ENCODE assay signal across 31 cellular contexts in genomic region chrX:151239748-151240147, GRCh38.
"Had no signal": no experiment of that assay in that cellular context is flagged by ENCODE, and none has a peak within 500 bp of the region (broad histone marks: within the 10 kb centered on the region; RNA-seq: fewer than 3 reads in every experiment).

No MANE protein-coding gene starts in this region.

- H3K27ac Mint-ChIP-seq: activated CD4-positive, alpha-beta memory T cell treated with anti-CD3 and anti-CD28 coated beads, Interleukin-2, amount 10 ng/mL, durations not matched to agents 7 days and 5 days; activated CD4-positive, alpha-beta T cell treated with anti-CD3 and anti-CD28 coated beads, Interleukin-2, amount 10 ng/mL, durations not matched to agents 7 days and 5 days; activated naive CD4-positive, alpha-beta T cell treated with anti-CD3 and anti-CD28 coated beads, Interleukin-2, amount 50 U/mL, for 24 hours; activated naive CD8-positive, alpha-beta T cell treated with anti-CD3 and anti-CD28 coated beads, Interleukin-2, amount 50 U/mL, for 24 hours; activated T-helper 17 cell treated with anti-CD3 and anti-CD28 coated beads, Interleukin-2, amount 50 U/mL, for 72 hours; effector memory CD8-positive, alpha-beta T cell; nephron; progenitor cell of endocrine pancreas; stimulated activated memory B cell treated with anti-CD40 and anti-IgM and Interleukin-4, amounts not matched to agents 10 μg/mL and 1 μg/mL and 100 μg/mL, for 72 hours; stimulated activated naive CD8-positive, alpha-beta T cell treated with anti-CD3 and anti-CD28 coated beads, Interleukin-15, amount 100 ng/mL, for 72 hours; type B pancreatic cell had no signal

- H3K4me3 ChIP-seq: gastrocnemius medialis, hepatocyte, ovary, sigmoid colon, uterus had no signal

- H3K27me3 Mint-ChIP-seq: activated CD4-positive, alpha-beta memory T cell treated with anti-CD3 and anti-CD28 coated beads, Interleukin-2, amount 10 ng/mL, durations not matched to agents 7 days and 5 days; activated CD4-positive, alpha-beta T cell treated with anti-CD3 and anti-CD28 coated beads, Interleukin-2, amount 10 ng/mL, durations not matched to agents 7 days and 5 days; progenitor cell of endocrine pancreas; stimulated activated memory B cell treated with anti-CD40 and anti-IgM and Interleukin-4, amounts not matched to agents 10 μg/mL and 1 μg/mL and 100 μg/mL, for 72 hours; type B pancreatic cell had no signal

- H3K36me3 ChIP-seq: gastrocnemius medialis, ovary, sigmoid colon, uterus had no signal

- H3K27me3 ChIP-seq: gastrocnemius medialis, hepatocyte, ovary, sigmoid colon, uterus had no signal

- H2AFZ ChIP-seq: hepatocyte had no signal

- H3K4me2 ChIP-seq: hepatocyte had no signal

- ATAC-seq: activated naive CD8-positive, alpha-beta T cell treated with anti-CD3 and anti-CD28 coated beads, Interleukin-2, amount 50 U/mL, for 24 hours; activated T-cell treated with anti-CD3 and anti-CD28 coated beads, Interleukin-2, amount 50 U/mL, for 4 hours; activated T-helper 17 cell treated with anti-CD3 and anti-CD28 coated beads, Interleukin-2, amount 50 U/mL, for 72 hours; effector memory CD8-positive, alpha-beta T cell; gastrocnemius medialis; left cardiac atrium; left ventricle myocardium superior; stimulated activated memory B cell treated with anti-CD40 and anti-IgM and Interleukin-4, amounts not matched to agents 10 μg/mL and 1 μg/mL and 100 μg/mL, for 72 hours; stimulated activated naive CD8-positive, alpha-beta T cell treated with anti-CD3 and anti-CD28 coated beads, Interleukin-15, amount 100 ng/mL, for 72 hours had no signal

- H3K4me3 Mint-ChIP-seq: activated CD4-positive, alpha-beta memory T cell treated with anti-CD3 and anti-CD28 coated beads, Interleukin-2, amount 10 ng/mL, durations not matched to agents 7 days and 5 days; activated CD4-positive, alpha-beta T cell treated with anti-CD3 and anti-CD28 coated beads, Interleukin-2, amount 10 ng/mL, durations not matched to agents 7 days and 5 days; activated naive CD4-positive, alpha-beta T cell treated with anti-CD3 and anti-CD28 coated beads, Interleukin-2, amount 50 U/mL, for 24 hours; activated naive CD8-positive, alpha-beta T cell treated with anti-CD3 and anti-CD28 coated beads, Interleukin-2, amount 50 U/mL, for 24 hours; activated T-cell treated with anti-CD3 and anti-CD28 coated beads, Interleukin-2, amount 50 U/mL, for 4 hours; activated T-helper 17 cell treated with anti-CD3 and anti-CD28 coated beads, Interleukin-2, amount 50 U/mL, for 72 hours; effector memory CD8-positive, alpha-beta T cell; nephron; stimulated activated memory B cell treated with anti-CD40 and anti-IgM and Interleukin-4, amounts not matched to agents 10 μg/mL and 1 μg/mL and 100 μg/mL, for 72 hours; stimulated activated naive CD8-positive, alpha-beta T cell treated with anti-CD3 and anti-CD28 coated beads, Interleukin-15, amount 100 ng/mL, for 72 hours; type B pancreatic cell had no signal

- H3K9me3 Mint-ChIP-seq: activated CD4-positive, alpha-beta memory T cell treated with anti-CD3 and anti-CD28 coated beads, Interleukin-2, amount 10 ng/mL, durations not matched to agents 7 days and 5 days; activated CD4-positive, alpha-beta T cell treated with anti-CD3 and anti-CD28 coated beads, Interleukin-2, amount 10 ng/mL, durations not matched to agents 7 days and 5 days; activated naive CD4-positive, alpha-beta T cell treated with anti-CD3 and anti-CD28 coated beads, Interleukin-2, amount 50 U/mL, for 24 hours; activated naive CD8-positive, alpha-beta T cell treated with anti-CD3 and anti-CD28 coated beads, Interleukin-2, amount 50 U/mL, for 24 hours; activated T-cell treated with anti-CD3 and anti-CD28 coated beads, Interleukin-2, amount 50 U/mL, for 4 hours; activated T-helper 17 cell treated with anti-CD3 and anti-CD28 coated beads, Interleukin-2, amount 50 U/mL, for 72 hours; effector memory CD8-positive, alpha-beta T cell; stimulated activated naive CD8-positive, alpha-beta T cell treated with anti-CD3 and anti-CD28 coated beads, Interleukin-15, amount 100 ng/mL, for 72 hours; type B pancreatic cell had no signal

- H3K4me1 Mint-ChIP-seq: activated CD4-positive, alpha-beta memory T cell treated with anti-CD3 and anti-CD28 coated beads, Interleukin-2, amount 10 ng/mL, durations not matched to agents 7 days and 5 days; activated CD4-positive, alpha-beta T cell treated with anti-CD3 and anti-CD28 coated beads, Interleukin-2, amount 10 ng/mL, durations not matched to agents 7 days and 5 days; activated naive CD4-positive, alpha-beta T cell treated with anti-CD3 and anti-CD28 coated beads, Interleukin-2, amount 50 U/mL, for 24 hours; activated naive CD8-positive, alpha-beta T cell treated with anti-CD3 and anti-CD28 coated beads, Interleukin-2, amount 50 U/mL, for 24 hours; activated T-helper 17 cell treated with anti-CD3 and anti-CD28 coated beads, Interleukin-2, amount 50 U/mL, for 72 hours; nephron; stimulated activated memory B cell treated with anti-CD40 and anti-IgM and Interleukin-4, amounts not matched to agents 10 μg/mL and 1 μg/mL and 100 μg/mL, for 72 hours; stimulated activated naive CD8-positive, alpha-beta T cell treated with anti-CD3 and anti-CD28 coated beads, Interleukin-15, amount 100 ng/mL, for 72 hours had no signal

- H3K9me3 ChIP-seq: gastrocnemius medialis, ovary, sigmoid colon, uterus had no signal

- H3K79me2 ChIP-seq: hepatocyte had no signal

- H3K27ac ChIP-seq: gastrocnemius medialis, hepatocyte, ovary, sigmoid colon, uterus had no signal

- H3K36me3 Mint-ChIP-seq: activated naive CD4-positive, alpha-beta T cell treated with anti-CD3 and anti-CD28 coated beads, Interleukin-2, amount 50 U/mL, for 24 hours; stimulated activated memory B cell treated with anti-CD40 and anti-IgM and Interleukin-4, amounts not matched to agents 10 μg/mL and 1 μg/mL and 100 μg/mL, for 72 hours; type B pancreatic cell had no signal

- H3K4me1 ChIP-seq: gastrocnemius medialis, sigmoid colon, uterus had no signal

- DNase-seq: activated CD4-positive, alpha-beta memory T cell treated with anti-CD3 and anti-CD28 coated beads, Interleukin-2, amount 10 ng/mL, durations not matched to agents 7 days and 5 days; activated CD4-positive, alpha-beta T cell treated with anti-CD3 and anti-CD28 coated beads for 1 hour; activated CD4-positive, alpha-beta T cell treated with anti-CD3 and anti-CD28 coated beads, Interleukin-2, amount 10 ng/mL, durations not matched to agents 7 days and 5 days; activated naive CD8-positive, alpha-beta T cell treated with anti-CD3 and anti-CD28 coated beads, Interleukin-2, amount 50 U/mL, for 24 hours; activated T-cell treated with anti-CD3 and anti-CD28 coated beads, Interleukin-2, amount 50 U/mL, for 4 hours; amygdala; caudate nucleus; cortex of kidney; effector memory CD8-positive, alpha-beta T cell; erythroblast; gastrocnemius medialis; left cardiac atrium; left ventricle myocardium superior; ovary; retina; sigmoid colon; small intestine; stimulated activated CD4-positive, alpha-beta T cell treated with anti-CD3 and anti-CD28 coated beads, Interleukin-1b, Interleukin-23, amount 100 ng/mL, for 48 hours; stimulated activated CD4-positive, alpha-beta T cell treated with anti-CD3 and anti-CD28 coated beads, Interleukin-4, amount 100 ng/mL, for 4 hours; stimulated activated CD8-positive, alpha-beta memory T cell treated with anti-CD3 and anti-CD28 coated beads, Interleukin-4, amount 100 ng/mL, for 48 hours; stimulated activated naive CD8-positive, alpha-beta T cell treated with anti-CD3 and anti-CD28 coated beads, Interleukin-15, amount 100 ng/mL, for 72 hours; substantia nigra; T-helper 2 cell; uterus had no signal
